12 cellular contexts compared by ENCODE assay signal in the genomic region with DNA sequence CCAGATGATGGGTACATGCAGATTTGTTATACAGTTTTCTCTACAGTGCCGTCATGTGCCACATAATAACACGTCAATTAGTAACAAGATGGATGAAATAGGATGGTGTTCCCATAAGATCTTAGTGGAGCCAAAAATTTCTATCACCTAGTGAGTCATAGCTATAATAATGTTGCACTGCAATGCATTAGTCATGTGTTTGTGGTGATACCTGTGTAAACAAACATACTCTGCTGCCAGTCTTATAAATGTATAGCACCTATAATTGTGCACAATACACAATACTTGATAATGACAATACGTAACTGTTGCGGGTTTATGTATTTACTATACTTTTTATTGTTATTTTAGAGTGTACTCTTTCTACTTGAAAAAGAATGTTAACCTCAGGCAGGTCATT.
"Had no signal": no experiment of that assay in that cellular context is flagged by ENCODE, and none has a peak within 500 bp of the region (broad histone marks: within the 10 kb centered on the region; RNA-seq: fewer than 3 reads in every experiment).

No MANE protein-coding gene starts in this region.

- ATAC-seq: activated T-helper 17 cell treated with anti-CD3 and anti-CD28 coated beads, Interleukin-2, amount 50 U/mL, for 72 hours had no signal

- H3K4me3 ChIP-seq: colonic mucosa, left ventricle myocardium inferior, suprapubic skin, upper lobe of left lung had no signal

- H3K4me1 ChIP-seq: colonic mucosa, left ventricle myocardium inferior, suprapubic skin, upper lobe of left lung had no signal

- H3K9me3 Mint-ChIP-seq: activated T-helper 17 cell treated with anti-CD3 and anti-CD28 coated beads, Interleukin-2, amount 50 U/mL, for 72 hours; nephron had no signal

- H3K4me1 Mint-ChIP-seq: activated T-helper 17 cell treated with anti-CD3 and anti-CD28 coated beads, Interleukin-2, amount 50 U/mL, for 72 hours; nephron had no signal

- DNase-seq: activated CD4-positive, alpha-beta T cell treated with anti-CD3 and anti-CD28 coated beads, Interleukin-2, amount 50 U/mL, for 1 hour; activated naive CD4-positive, alpha-beta T cell treated with anti-CD3 and anti-CD28 coated beads for 36 hours; activated T-cell treated with anti-CD3 and anti-CD28 coated beads for 4 hours; colonic mucosa; left ventricle myocardium inferior; mesenchymal stem cell; stimulated activated CD4-positive, alpha-beta T cell treated with anti-CD3 and anti-CD28 coated beads, Interleukin-12 subunit alpha, Interleukin-12 subunit beta, amount 100 ng/mL, for 4 hours; stimulated activated naive CD4-positive, alpha-beta T cell; upper lobe of left lung had no signal

- H3K27me3 Mint-ChIP-seq: activated T-helper 17 cell treated with anti-CD3 and anti-CD28 coated beads, Interleukin-2, amount 50 U/mL, for 72 hours had no signal

- H3K9me3 ChIP-seq: colonic mucosa, left ventricle myocardium inferior, suprapubic skin, upper lobe of left lung had no signal

- H3K36me3 ChIP-seq: colonic mucosa, left ventricle myocardium inferior, suprapubic skin, upper lobe of left lung had no signal

- H3K27me3 ChIP-seq: colonic mucosa, suprapubic skin, upper lobe of left lung had no signal

- H3K27ac ChIP-seq: colonic mucosa, left ventricle myocardium inferior, suprapubic skin, upper lobe of left lung had no signal

- H3K27ac Mint-ChIP-seq: activated naive CD4-positive, alpha-beta T cell treated with anti-CD3 and anti-CD28 coated beads for 36 hours; activated T-helper 17 cell treated with anti-CD3 and anti-CD28 coated beads, Interleukin-2, amount 50 U/mL, for 72 hours; nephron had no signal

- H3K4me3 Mint-ChIP-seq: activated naive CD4-positive, alpha-beta T cell treated with anti-CD3 and anti-CD28 coated beads for 36 hours; activated T-helper 17 cell treated with anti-CD3 and anti-CD28 coated beads, Interleukin-2, amount 50 U/mL, for 72 hours; nephron had no signal
